11 cellular contexts compared by ENCODE assay signal in genomic region chr11:76698321-76699043, GRCh38. TPM values are rescaled to one million over a fixed set of nuclear protein-coding genes. Genes with fewer than 3 reads are reported as not detected.
A peak's percentile ranks its signal among the peaks of the same experiment; 100 is the strongest.
DNase-seq lines count a peak whose midpoint lies in the region; ATAC-seq and TF ChIP-seq lines count a peak whose summit lies in the region.
"Had no signal": no experiment of that assay in that cellular context is flagged by ENCODE, and none has a peak within 500 bp of the region (broad histone marks: within the 10 kb centered on the region; RNA-seq: fewer than 3 reads in every experiment).

No MANE protein-coding gene starts in this region.

- intact Hi-C loops in PC-9 (cut with micrococcal nuclease; ENCODE audit: unreplicated experiment), result no loop called here

- CTCF ChIA-PET in PC-9 (lab: Charles Lee), result no interaction called here

- no TSS peak for BruUV-seq in PC-9 (replicated peaks; lab: Mats Ljungman, UMichigan)

- POLR2A ChIA-PET in PC-9 (lab: Charles Lee; ENCODE audit: unreplicated experiment), result no interaction called here

- peaks cover 5% of the 10 kb centered on the region for H3K27me3 Mint-ChIP-seq in T-helper 2 cell treated with Interferon-gamma antibody and Interleukin-4, amounts not matched to agents 5 μg/mL and 100 μg/mL, for 36 hours (ENCODE audit: low read depth)

- H3K4me1 ChIP-seq in BE2C, result peaks cover 12% of the 10 kb centered on the region
- peaks cover 37% of the 10 kb centered on the region for H3K4me1 ChIP-seq in PC-9 (replicated peaks; ENCODE audit: insufficient read depth)

- H3K27ac ChIP-seq in PC-9, result no peak overlapping the region

- no peaks in the 10 kb centered on the region for H4K20me1 ChIP-seq in PC-9 (ENCODE audit: insufficient read depth)

- no peak overlapping the region for H2AFZ ChIP-seq in PC-9

- peaks cover 9% of the 10 kb centered on the region for H3K4me1 Mint-ChIP-seq in T-helper 2 cell treated with Interferon-gamma antibody and Interleukin-4, amounts not matched to agents 5 μg/mL and 100 μg/mL, for 36 hours (ENCODE audit: low read depth)

- TF ChIP-seq CTCF in BE2C (IDR thresholded peaks at IDR 0.05; ENCODE audit: low read depth, low read length), result peak; percentile 54
- peak; percentile 50 for TF ChIP-seq CTCF in GM12873 (IDR thresholded peaks at IDR 0.05; ENCODE audit: insufficient read depth, low read depth, low read length, missing control alignments)
- TF ChIP-seq CTCF in PC-9 (conservative IDR thresholded peaks at IDR 0.05), result peak; percentile 59; the same call in 1 of the 2 replicates

- no peak overlapping the region for H3K27ac Mint-ChIP-seq in T-helper 2 cell treated with Interferon-gamma antibody and Interleukin-4, amounts not matched to agents 5 μg/mL and 100 μg/mL, for 36 hours
- H3K27ac Mint-ChIP-seq: T-helper 1 cell treated with Interleukin-12 subunit alpha and Interleukin-12 subunit beta and Interleukin-4 antibody, amounts not matched to agents 30 μg/mL and 1 μg/mL, for 36 hours had no signal

- H3K4me3 ChIP-seq in BE2C (ENCODE audit: low read depth, low read length), result no peak overlapping the region
- no peak overlapping the region for H3K4me3 ChIP-seq in PC-9

- H3K36me3 ChIP-seq in BE2C, result no peaks in the 10 kb centered on the region
- no peaks in the 10 kb centered on the region for H3K36me3 ChIP-seq in PC-9 (ENCODE audit: low read depth)

- H3K9me2 ChIP-seq in PC-9 (ENCODE audit: insufficient read depth), result no peaks in the 10 kb centered on the region

- DNase-seq in BE2C (no peak), PC-9 (no peak), fibroblast of the conjunctiva (ENCODE audit: low read depth) (peak; percentile 9), hypothalamus (lab: John Stamatoyannopoulos, UW) (no peak)
- DNase-seq in T-helper 2 cell treated with Interferon-gamma antibody and Interleukin-4, amounts not matched to agents 5 μg/mL and 100 μg/mL, for 36 hours (ENCODE audit: low spot score), result no peak
- DNase-seq: NCI-H1694 treated with DMSO at 0.1 percent for 48 hours had no signal

- H3K4me2 ChIP-seq in PC-9, result no peak overlapping the region

- peaks cover 24% of the 10 kb centered on the region; the same call in 1 of the 2 replicates for H3F3A ChIP-seq in PC-9 (ENCODE audit: insufficient read depth, low read depth)

- H3K4me3 Mint-ChIP-seq in T-helper 2 cell treated with Interferon-gamma antibody and Interleukin-4, amounts not matched to agents 5 μg/mL and 100 μg/mL, for 36 hours, result no peak overlapping the region
- H3K4me3 Mint-ChIP-seq: T-helper 1 cell treated with Interleukin-12 subunit alpha and Interleukin-12 subunit beta and Interleukin-4 antibody, amounts not matched to agents 30 μg/mL and 1 μg/mL, for 36 hours had no signal

- H3K9me3 ChIP-seq in BE2C, result no peaks in the 10 kb centered on the region
- no peaks in the 10 kb centered on the region for H3K9me3 ChIP-seq in PC-9 (ENCODE audit: insufficient read depth, low read depth)

- H3K36me3 Mint-ChIP-seq in T-helper 2 cell treated with Interferon-gamma antibody and Interleukin-4, amounts not matched to agents 5 μg/mL and 100 μg/mL, for 36 hours (ENCODE audit: low read depth), result no peaks in the 10 kb centered on the region

- H3K79me2 ChIP-seq in PC-9 (ENCODE audit: low read depth), result no peaks in the 10 kb centered on the region

- H3K27me3 ChIP-seq in BE2C (no peaks in the 10 kb centered on the region), PC-9 (ENCODE audit: insufficient read depth, low read depth) (no peaks in the 10 kb centered on the region)

- ATAC-seq in GM19328 (IDR thresholded peaks at IDR 0.05; ENCODE audit: unreplicated experiment) (no peak), GM18519 (IDR thresholded peaks at IDR 0.05; ENCODE audit: low FRiP score, unreplicated experiment) (no peak)
- ATAC-seq: sciatic nerve had no signal

- no peaks in the 10 kb centered on the region for H3K9me3 Mint-ChIP-seq in T-helper 2 cell treated with Interferon-gamma antibody and Interleukin-4, amounts not matched to agents 5 μg/mL and 100 μg/mL, for 36 hours
- H3K9me3 Mint-ChIP-seq: T-helper 1 cell treated with Interleukin-12 subunit alpha and Interleukin-12 subunit beta and Interleukin-4 antibody, amounts not matched to agents 30 μg/mL and 1 μg/mL, for 36 hours had no signal

RNA-seq across cellular contexts. Expression of gene LRRC32, which starts 27.9 kb away (rescaled TPM):
- 0.73 TPM for polyA plus RNA-seq in BE2C (2012; ENCODE audit: insufficient read depth, insufficient read length, low read depth)
- total RNA-seq in PC-9 (2021), result 0.53 TPM in 1 of 2 replicates, not detected in the other
